In the genomic region with DNA sequence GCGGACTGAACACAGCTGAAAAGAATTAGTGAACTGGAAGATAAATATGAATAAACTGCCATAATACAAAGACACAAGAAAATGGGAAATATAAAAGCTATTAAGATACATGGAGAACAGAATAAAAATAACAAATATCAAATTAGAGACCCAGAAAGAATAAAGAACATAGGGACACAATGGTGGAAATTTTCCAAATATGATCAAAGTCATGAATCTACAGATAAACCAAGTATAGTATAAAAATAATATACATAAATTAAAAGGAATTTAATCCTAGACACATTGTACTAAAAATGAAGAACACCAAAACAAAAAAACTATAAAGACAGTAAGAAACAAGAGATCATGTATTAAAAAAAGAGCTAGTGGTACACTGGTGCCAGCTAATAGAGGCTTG, we compare ENCODE assay signal across 19 cellular contexts.
"Had no signal": no experiment of that assay in that cellular context is flagged by ENCODE, and none has a peak within 500 bp of the region (broad histone marks: within the 10 kb centered on the region; RNA-seq: fewer than 3 reads in every experiment).

No MANE protein-coding gene starts in this region.

- H3K9me3 ChIP-seq: MG63, SJCRH30 had no signal

- H3K4me1 ChIP-seq: SJCRH30 had no signal

- H3K4me3 ChIP-seq: MG63, SJCRH30 had no signal

- H3K27me3 ChIP-seq: MG63, SJCRH30 had no signal

- ATAC-seq: SK-N-SH treated with all-trans-retinoic acid at 6 μM for 48 hours had no signal

- H3K27ac ChIP-seq: SJCRH30 had no signal

- FAIRE-seq: RCC 7860 had no signal

- DNase-seq: KBM-7, MG63, NCI-H1092, NCI-H1105 treated with DMSO at 0.1 percent for 48 hours, NCI-H1417 treated with DMSO at 0.1 percent for 48 hours, NCI-H146, NCI-H1694 treated with DMSO at 0.1 percent for 48 hours, NCI-H1930, NCI-H2081, NCI-H2107, NCI-H2227 treated with DMSO at 0.1 percent for 48 hours, NCI-H524, NCI-H526 treated with DMSO at 0.1 percent for 48 hours, NCI-H748 treated with DMSO at 0.1 percent for 48 hours, RPMI8226, SHP77 treated with DMSO at 0.1 percent for 48 hours, SJCRH30 had no signal

- H3K36me3 ChIP-seq: MG63, SJCRH30 had no signal
